In genomic region chr7:123535517-123535916, GRCh38 we compare ENCODE assay signal across 8 cellular contexts. TPM values are rescaled to one million over a fixed set of nuclear protein-coding genes. Genes with fewer than 3 reads are reported as not detected.
DNase-seq lines count a peak whose midpoint lies in the region; ATAC-seq, FAIRE-seq and TF ChIP-seq lines count a peak whose summit lies in the region.

No MANE protein-coding gene starts in this region.

- H3K4me3 Mint-ChIP-seq in glutamatergic neuron (ENCODE audit: unreplicated experiment): no peak overlapping the region

- no peak for TF ChIP-seq EP300 in GM12878 (IDR thresholded peaks at IDR 0.05; ENCODE audit: borderline replicate concordance in 1 of 2, control insufficient read depth in 1 of 2, low read depth in 2 of 2, low read length in 2 of 2)

- TF ChIP-seq POLR2A in GM12878 (IDR thresholded peaks at IDR 0.05; ENCODE audit: low read depth, low read length): no peak
- TF ChIP-seq POLR2A in uterus (IDR thresholded peaks at IDR 0.05): no peak

- H3K9ac ChIP-seq in GM12878 (ENCODE audit: control insufficient read depth, insufficient read depth, low read length): no peak overlapping the region

- peak overlapping the region; percentile 63; the same call in 1 of the 2 replicates for H3K4me3 ChIP-seq in GM12878
- no peak overlapping the region for H3K4me3 ChIP-seq in mucosa of descending colon
- H3K4me3 ChIP-seq in uterus: peak overlapping the region in 1 of 2 donors; percentile 74

- TF ChIP-seq CTCF in GM12878 (IDR thresholded peaks at IDR 0.05 in 2 of 3, conservative IDR thresholded peaks at IDR 0.05 in 1 of 3; ENCODE audit: control insufficient read depth in 2 of 3, extremely low read depth in 1 of 3, insufficient read depth in 1 of 3, low read depth in 3 of 3, low read length in 3 of 3): no peak
- no peak for TF ChIP-seq CTCF in mucosa of descending colon (IDR thresholded peaks at IDR 0.05)
- no peak for TF ChIP-seq CTCF in uterus (IDR thresholded peaks at IDR 0.05)
- TF ChIP-seq CTCF in glutamatergic neuron (IDR thresholded peaks at IDR 0.05; ENCODE audit: partially characterized antibody, unreplicated experiment): no peak

- peaks cover 0 to 3% of the 10 kb centered on the region in 2 experiments; a peak in 1 of 4 replicates for H3K27me3 ChIP-seq in GM12878 (replicated peaks in 1 of 2; ENCODE audit: control insufficient read depth in 2 of 2, insufficient read depth in 2 of 2, low read length in 1 of 2)
- H3K27me3 ChIP-seq in uterus: no peaks in the 10 kb centered on the region

- no peak for ATAC-seq in Right ventricle myocardium superior (ENCODE audit: poor library complexity)
- no peak for ATAC-seq in left ventricle myocardium superior
- ATAC-seq in GM12878: no peak
- ATAC-seq in mucosa of descending colon: no peak
- ATAC-seq in HG03378 (IDR thresholded peaks at IDR 0.05; ENCODE audit: unreplicated experiment): no peak

- 95% methylated on average over 11 of the region's 12 CpGs for WGBS in GM12878 (ENCODE audit: insufficient coverage, insufficient replicate concordance, low lambda C conversion rate, missing lambda C conversion rate)

- H3K36me3 ChIP-seq in GM12878 (ENCODE audit: control insufficient read depth in 2 of 2, insufficient read depth in 2 of 2, low read length in 1 of 2) (no peaks in the 10 kb centered on the region; a peak in 1 of 4 replicates), mucosa of descending colon (ENCODE audit: low read depth) (no peaks in the 10 kb centered on the region), uterus (no peaks in the 10 kb centered on the region)

- no peak for TF ChIP-seq RAD21 in GM12878 (IDR thresholded peaks at IDR 0.05; ENCODE audit: insufficient read depth, low read depth, low read length)

- POLR2A ChIA-PET in GM12878 (lab: Charles Lee): interaction anchor here (0.6 to 1.7 kb wide), 3 partner anchors 22 to 269 kb away, joined by 3 to 6 read pairs (median 5); partner anchors contain the start of gene NDUFA5

- H3K9me3 ChIP-seq in GM12878 (replicated peaks; ENCODE audit: control insufficient read depth, insufficient read depth, low read length) (no peaks in the 10 kb centered on the region), mucosa of descending colon (no peaks in the 10 kb centered on the region), uterus (no peaks in the 10 kb centered on the region)

- H3K4me1 ChIP-seq in GM12878 (ENCODE audit: control insufficient read depth, insufficient read depth, low read length): no peaks in the 10 kb centered on the region
- H3K4me1 ChIP-seq in mucosa of descending colon (ENCODE audit: low read depth): peaks cover 12% of the 10 kb centered on the region
- H3K4me1 ChIP-seq in uterus: no peaks in the 10 kb centered on the region

- H4K20me1 ChIP-seq in GM12878 (ENCODE audit: control insufficient read depth, insufficient read depth): no peaks in the 10 kb centered on the region

- RAD21 ChIA-PET in GM12878 (lab: Charles Lee; ENCODE audit: unreplicated experiment): interaction anchor here (1.0 kb wide), 1 partner anchor 41 kb away, joined by 3 read pairs; no protein-coding TSS in a partner anchor

- SMC1A ChIA-PET in GM12878 (lab: Charles Lee; ENCODE audit: uncharacterized antibody, unreplicated experiment): interaction anchor here (0.9 to 1.4 kb wide), 3 partner anchors 18 to 41 kb away, joined by 4 read pairs; no protein-coding TSS in a partner anchor

- peaks cover 1% of the 10 kb centered on the region for H3K27me3 Mint-ChIP-seq in glutamatergic neuron (ENCODE audit: unreplicated experiment)

- FAIRE-seq in GM12878 (lab: Jason Lieb, UNC): no peak

- 0 out of 2 replicates have a peak overlapping the region, but pooled peaks have one; percentile 26 for H3K4me2 ChIP-seq in GM12878 (ENCODE audit: control insufficient read depth, insufficient read depth)

- no peaks in the 10 kb centered on the region for H3K9me3 Mint-ChIP-seq in glutamatergic neuron (ENCODE audit: unreplicated experiment)

- no TSS peak for BruUV-seq in GM12878 (replicated peaks; lab: Mats Ljungman, UMichigan)

- CTCF ChIA-PET in GM12878 (lab: Yijun Ruan, JAX): interaction anchor here (0.8 to 3.0 kb wide), 4 partner anchors 9 to 42 kb away, joined by 3 to 27 read pairs (median 8); partner anchors contain the start of gene NDUFA5

- H3K27ac ChIP-seq in GM12878 (ENCODE audit: control insufficient read depth, insufficient read depth) (no peak overlapping the region), uterus (peak overlapping the region; percentile 89 to 96)

- H3K36me3 Mint-ChIP-seq in glutamatergic neuron (ENCODE audit: unreplicated experiment): no peaks in the 10 kb centered on the region

- intact Hi-C loops in Right ventricle myocardium superior (cut with DNase I) (no loop called here), left ventricle myocardium superior (cut with micrococcal nuclease) (loop anchor here (5.0 kb wide), 1 partner anchor 43 kb away; no protein-coding TSS in a partner anchor), GM12878 (cut with micrococcal nuclease; ENCODE audit: unreplicated experiment) (loop anchor here (1.0 to 5.0 kb wide), 2 partner anchors 22 to 212 kb away; partner anchors contain the start of genes NDUFA5 and WASL), mucosa of descending colon (cut with DNase I, micrococcal nuclease) (loop anchor here in 1 of 2 donors (5.0 kb wide), 1 partner anchor 43 kb away; no protein-coding TSS in a partner anchor), uterus (cut with DNase I; ENCODE audit: low total_unique reads) (no loop called here)

- peak; percentile 43 for DNase-seq in Right ventricle myocardium superior
- no peak for DNase-seq in left ventricle myocardium superior
- DNase-seq in GM12878 (ENCODE audit: low read depth, low spot score): no peak
- peak; percentile 19 to 52 (median 35) for DNase-seq in mucosa of descending colon
- peak in 1 of 2 donors; percentile 19 for DNase-seq in uterus
- no peak for DNase-seq in epidermal melanocyte (ENCODE audit: insufficient read length, low spot score)
- DNase-seq in glutamatergic neuron: no peak

- H3K27ac Mint-ChIP-seq in glutamatergic neuron (ENCODE audit: unreplicated experiment): no peak overlapping the region

- H3K4me1 Mint-ChIP-seq in glutamatergic neuron (ENCODE audit: low read depth, unreplicated experiment): peaks cover 9% of the 10 kb centered on the region

- H2AFZ ChIP-seq in GM12878 (ENCODE audit: control insufficient read depth, low read depth, low read length): no peak overlapping the region

- no peaks in the 10 kb centered on the region for H3K79me2 ChIP-seq in GM12878 (ENCODE audit: control insufficient read depth, insufficient read depth, low read length)

- in situ Hi-C loops in GM12878 (cut with MboI): no loop called here

RNA-seq across cellular contexts. Expression of gene IQUB, which starts 1.1 kb away (rescaled TPM):
- total RNA-seq in Right ventricle myocardium superior (0.30 TPM), left ventricle myocardium superior (0.32 TPM), GM12878 (2014; rRNA removed) (0.05 TPM in 1 of 2 replicates, not detected in the other), GM12878 (2014; rRNA removed; fragmentation: Illumina TruSeq; extraction: Trizol) (0.04 TPM in 1 of 2 replicates, not detected in the other), GM12878 (2021) (not detected in 2 replicates), mucosa of descending colon (under 1 TPM in 2 of 3 donors, not detected in 1; 0.26 to 0.41 TPM), uterus (1 to 10 TPM in 3 of 4 donors, not detected in 1; 2.4 to 9.9 (median 6.1) TPM), glutamatergic neuron (ENCODE audit: unreplicated experiment) (0.98 TPM)
- total RNA-seq in GM12878 (2013; cell fraction: nucleolus; rRNA removed): 0.29 and 0.49 TPM in 2 replicates
- not detected for polyA plus RNA-seq in GM12878 (2011; ENCODE audit: low read depth)
- polyA plus RNA-seq in GM12878 (2011; rRNA removed) (0.03 and 0.08 TPM in 2 replicates), GM12878 (2014; fragmentation: Illumina TruSeq; extraction: Trizol) (not detected in 2 replicates), GM12878 (2014; fragmentation: Nextera tagmentation; extraction: Ambion mirVana) (not detected), GM12878 (2014; rRNA removed) (not detected in 2 replicates), GM12878 (2016; fragmentation: Nextera tagmentation; extraction: Ambion mirVana) (not detected)
- 0.03 TPM in 1 of 2 replicates, not detected in the other for polyA plus RNA-seq in GM12878 (2011; cell fraction: cytosol; rRNA removed)
- polyA plus RNA-seq in GM12878 (2011; cell fraction: nucleus; rRNA removed): 0.07 and 0.23 TPM in 2 replicates
- polyA plus RNA-seq in GM12878 (2012): 0.04 TPM in 1 of 2 replicates, not detected in the other
- polyA minus RNA-seq in GM12878 (2011; rRNA and poly(A)+ RNA removed): not detected in 2 replicates
- polyA minus RNA-seq in GM12878 (2011; cell fraction: cytosol; rRNA and poly(A)+ RNA removed): not detected in 2 replicates
- 0.12 and 0.38 TPM in 2 replicates for polyA minus RNA-seq in GM12878 (2011; cell fraction: nucleus; rRNA and poly(A)+ RNA removed)

RNA-seq across cellular contexts. Expression of gene NDUFA5, which starts 22.1 kb away (rescaled TPM):
- total RNA-seq in Right ventricle myocardium superior (322 TPM), left ventricle myocardium superior (389 TPM), GM12878 (2014; rRNA removed) (51.7 and 65.3 TPM in 2 replicates), GM12878 (2014; rRNA removed; fragmentation: Illumina TruSeq; extraction: Trizol) (96.3 and 101 TPM in 2 replicates), GM12878 (2021) (58.4 and 61.4 TPM in 2 replicates), mucosa of descending colon (100 to 1,000 TPM in 2 of 3 donors, 10 to 100 TPM in 1; 88.7 to 118 (median 104) TPM), uterus (10 to 100 TPM; 27.2 to 97.6 (median 85.0) TPM), glutamatergic neuron (ENCODE audit: unreplicated experiment) (84.4 TPM)
- total RNA-seq in GM12878 (2013; cell fraction: nucleolus; rRNA removed): 45.8 and 47.9 TPM in 2 replicates
- polyA plus RNA-seq in GM12878 (2011; ENCODE audit: low read depth): 17.5 TPM
- polyA plus RNA-seq in GM12878 (2011; rRNA removed) (70.7 and 152 TPM in 2 replicates), GM12878 (2014; fragmentation: Illumina TruSeq; extraction: Trizol) (77.4 and 97.3 TPM in 2 replicates), GM12878 (2014; fragmentation: Nextera tagmentation; extraction: Ambion mirVana) (100 to 1,000 TPM; 183 to 209 TPM), GM12878 (2014; rRNA removed) (48.6 and 51.0 TPM in 2 replicates), GM12878 (2016; fragmentation: Nextera tagmentation; extraction: Ambion mirVana) (100 to 1,000 TPM; 163 to 175 TPM)
- polyA plus RNA-seq in GM12878 (2011; cell fraction: cytosol; rRNA removed): 6.7 and 8.0 TPM in 2 replicates
- polyA plus RNA-seq in GM12878 (2011; cell fraction: nucleus; rRNA removed): 16.7 and 22.4 TPM in 2 replicates
- 43.2 and 44.3 TPM in 2 replicates for polyA plus RNA-seq in GM12878 (2012)
- 10.7 and 11.3 TPM in 2 replicates for polyA minus RNA-seq in GM12878 (2011; rRNA and poly(A)+ RNA removed)
- 9.8 and 16.6 TPM in 2 replicates for polyA minus RNA-seq in GM12878 (2011; cell fraction: cytosol; rRNA and poly(A)+ RNA removed)
- 30.6 and 39.8 TPM in 2 replicates for polyA minus RNA-seq in GM12878 (2011; cell fraction: nucleus; rRNA and poly(A)+ RNA removed)

Comparison
In these comparisons a context has a peak if more than half of its experiments do, and no peak if none do; other contexts are left out.
1. DNase-seq: peak in Right ventricle myocardium superior (single experiment) and mucosa of descending colon (3 of 3); none in left ventricle myocardium superior (single experiment), GM12878 (single experiment), epidermal melanocyte (single experiment) and glutamatergic neuron (single experiment).
2. intact Hi-C loops: an anchor here in left ventricle myocardium superior (5.0 kb wide) and GM12878 (1.0 to 5.0 kb wide); none called in Right ventricle myocardium superior and uterus.